8 cellular contexts compared by ENCODE assay signal in the genomic region with DNA sequence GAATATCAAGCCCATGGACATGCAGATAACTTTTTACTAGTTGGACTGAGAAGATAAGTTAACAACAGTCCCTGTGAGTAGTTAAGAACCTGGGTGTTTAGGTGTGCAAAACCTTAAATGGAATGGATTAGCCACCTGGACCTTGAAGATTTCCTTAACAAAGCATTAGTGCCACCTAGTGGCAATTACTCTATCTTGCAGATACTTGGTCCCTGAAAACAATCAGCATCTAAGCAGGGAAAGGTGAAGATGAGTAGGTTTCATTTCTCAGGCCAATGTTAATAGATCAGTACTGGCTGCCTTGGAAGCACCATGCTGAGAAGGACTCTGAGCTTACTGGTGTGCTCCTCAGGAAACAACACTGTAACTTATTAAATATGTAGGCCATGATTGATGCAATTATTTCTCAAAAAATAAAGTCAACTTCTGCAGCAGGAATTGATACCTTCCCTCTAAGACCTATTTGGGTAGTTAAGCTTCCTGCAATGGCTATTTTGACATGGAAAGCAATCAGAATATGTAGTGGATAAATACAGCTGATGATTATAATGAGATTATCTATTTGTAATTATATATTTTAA.
A peak's percentile ranks its signal among the peaks of the same experiment; 100 is the strongest.
DNase-seq lines count a peak whose midpoint lies in the region; ATAC-seq and TF ChIP-seq lines count a peak whose summit lies in the region.

No MANE protein-coding gene starts in this region.

- peak; percentile 82 for TF ChIP-seq RAD21 in HCT116 (IDR thresholded peaks at IDR 0.05; ENCODE audit: low read depth)

- H3K27me3 ChIP-seq in GM06990 (replicated peaks; ENCODE audit: control insufficient read depth, insufficient read depth, low read length) (no peaks in the 10 kb centered on the region), HCT116 (ENCODE audit: insufficient read depth, low read length) (no peaks in the 10 kb centered on the region), ovary (no peaks in the 10 kb centered on the region)

- DNase-seq in AG04449 (ENCODE audit: low read depth, low spot score) = no peak
- DNase-seq in GM06990 (ENCODE audit: extremely low read depth, insufficient read length) = peak; percentile 10
- peak; percentile 56 for DNase-seq in HCT116 (ENCODE audit: low read depth, low spot score)
- DNase-seq in M059J (ENCODE audit: low read depth) = peak; percentile 52
- DNase-seq in SK-N-DZ (ENCODE audit: low spot score) = peak; percentile 67
- peak; percentile 65 to 79 for DNase-seq in erythroblast (lab: John Stamatoyannopoulos, UW)
- no peak for DNase-seq in natural killer cell treated with Interleukin-12 subunit alpha and Interleukin-12 subunit beta and Interleukin-15 and Interleukin-18, amount 100 ng/mL, for 72 hours (ENCODE audit: low spot score)
- no peak for DNase-seq in ovary

- H3K4me1 Mint-ChIP-seq in natural killer cell treated with Interleukin-12 subunit alpha and Interleukin-12 subunit beta and Interleukin-15 and Interleukin-18, amount 100 ng/mL, for 72 hours (ENCODE audit: low read depth in 2 of 2) = no peaks in the 10 kb centered on the region

- no peaks in the 10 kb centered on the region for H4K20me1 ChIP-seq in HCT116 (ENCODE audit: insufficient read depth)

- no peak overlapping the region for H3K4me3 ChIP-seq in AG04449 (ENCODE audit: low read depth, low read length)
- no peak overlapping the region for H3K4me3 ChIP-seq in GM06990 (replicated peaks; ENCODE audit: low read depth, low read length)
- H3K4me3 ChIP-seq in HCT116 (replicated peaks in 1 of 2; ENCODE audit: low read depth in 1 of 2, low read length in 2 of 2) = no peak overlapping the region
- H3K4me3 ChIP-seq in ovary = no peak overlapping the region

- TF ChIP-seq CTCF in AG04449 (IDR thresholded peaks at IDR 0.05; ENCODE audit: insufficient read depth, low read length, missing control alignments) (peak; percentile 65), GM06990 (IDR thresholded peaks at IDR 0.05; ENCODE audit: insufficient read depth, low read length, poor library complexity, severe bottlenecking) (peak; percentile 63), HCT116 (IDR thresholded peaks at IDR 0.05 in 2 of 3, conservative IDR thresholded peaks at IDR 0.05 in 1 of 3; ENCODE audit: borderline replicate concordance in 1 of 3, insufficient read depth in 1 of 3, low read depth in 2 of 3, low read length in 2 of 3) (peak; percentile 66 to 83 (median 74); a peak in 5 of 6 replicates), ovary (IDR thresholded peaks at IDR 0.05) (peak in 1 of 3 donors; percentile 6)

- no peak overlapping the region for H3K4me2 ChIP-seq in HCT116 (ENCODE audit: low read length)

- no peak overlapping the region for H3K27ac Mint-ChIP-seq in natural killer cell treated with Interleukin-12 subunit alpha and Interleukin-12 subunit beta and Interleukin-15 and Interleukin-18, amount 100 ng/mL, for 72 hours

- no peak overlapping the region for H2AFZ ChIP-seq in HCT116 (ENCODE audit: low read depth, low read length, poor library complexity, severe bottlenecking)

- H3K9ac ChIP-seq in HCT116 (ENCODE audit: low read length) = no peak overlapping the region

- H3K79me2 ChIP-seq in HCT116 (ENCODE audit: insufficient read depth, low read length) = no peaks in the 10 kb centered on the region

- H3K36me3 Mint-ChIP-seq in natural killer cell treated with Interleukin-12 subunit alpha and Interleukin-12 subunit beta and Interleukin-15 and Interleukin-18, amount 100 ng/mL, for 72 hours = no peaks in the 10 kb centered on the region

- no TSS peak for BruUV-seq in HCT116 (replicated peaks; lab: Mats Ljungman, UMichigan)

- intact Hi-C loops in HCT116 (cut with micrococcal nuclease) (loop anchor here (1.0 to 2.0 kb wide), 3 partner anchors 106 to 812 kb away; no protein-coding TSS in a partner anchor), ovary (cut with DNase I) (no loop called here)

- H3K27ac ChIP-seq in HCT116 (ENCODE audit: low read depth, low read length) (no peak overlapping the region), ovary (no peak overlapping the region)

- H3K9me3 ChIP-seq in HCT116 (ENCODE audit: control insufficient read depth in 1 of 2, insufficient read depth in 1 of 2, low read depth in 1 of 2, low read length in 2 of 2) (no peaks in the 10 kb centered on the region), ovary (no peaks in the 10 kb centered on the region)

- no peaks in the 10 kb centered on the region for H3K4me1 ChIP-seq in HCT116 (ENCODE audit: control insufficient read depth in 1 of 2, insufficient read depth in 2 of 2, low read length in 2 of 2)
- H3K4me1 ChIP-seq in ovary (ENCODE audit: insufficient read depth) = no peaks in the 10 kb centered on the region

- RAD21 ChIA-PET in HCT116 (lab: Charles Lee; ENCODE audit: low non-redundant PET in 1 of 2, low total read pairs in 2 of 2, uncharacterized antibody in 2 of 2, unreplicated experiment in 2 of 2) = no interaction called here

- H3K9me2 ChIP-seq in HCT116 (ENCODE audit: insufficient read depth) = no peaks in the 10 kb centered on the region

- H3K9me3 Mint-ChIP-seq in natural killer cell treated with Interleukin-12 subunit alpha and Interleukin-12 subunit beta and Interleukin-15 and Interleukin-18, amount 100 ng/mL, for 72 hours = no peaks in the 10 kb centered on the region

- POLR2A ChIA-PET in AG04449 (lab: Yijun Ruan, JAX) (no interaction called here), HCT116 (lab: Charles Lee) (no interaction called here)

- H3K36me3 ChIP-seq in GM06990 (ENCODE audit: control insufficient read depth, insufficient read depth, low read length) (no peaks in the 10 kb centered on the region), HCT116 (ENCODE audit: control insufficient read depth in 1 of 2, insufficient read depth in 2 of 2, low read length in 2 of 2) (no peaks in the 10 kb centered on the region), ovary (no peaks in the 10 kb centered on the region)

- no peak overlapping the region for H3K4me3 Mint-ChIP-seq in natural killer cell treated with Interleukin-12 subunit alpha and Interleukin-12 subunit beta and Interleukin-15 and Interleukin-18, amount 100 ng/mL, for 72 hours

- no peak for TF ChIP-seq EP300 in ovary (IDR thresholded peaks at IDR 0.05)

- TF ChIP-seq POLR2A in HCT116 (IDR thresholded peaks at IDR 0.05; ENCODE audit: borderline replicate concordance, extremely low read depth, insufficient read depth, insufficient read length) = no peak
- TF ChIP-seq POLR2A in erythroblast (IDR thresholded peaks at IDR 0.05; ENCODE audit: low read length) = no peak
- TF ChIP-seq POLR2A in ovary (IDR thresholded peaks at IDR 0.05) = no peak

- H3K27me3 Mint-ChIP-seq in natural killer cell treated with Interleukin-12 subunit alpha and Interleukin-12 subunit beta and Interleukin-15 and Interleukin-18, amount 100 ng/mL, for 72 hours = no peaks in the 10 kb centered on the region

- CTCF ChIA-PET in AG04449 (lab: Yijun Ruan, JAX) = interaction anchor here (0.7 to 4.1 kb wide), 42 partner anchors 8 to 812 kb away, joined by 3 to 57 read pairs (median 4); no protein-coding TSS in a partner anchor
- CTCF ChIA-PET in HCT116 (lab: Charles Lee) = interaction anchor here (1.4 to 1.8 kb wide), 3 partner anchors 106 to 429 kb away, joined by 4 to 11 read pairs (median 6); no protein-coding TSS in a partner anchor

- peak; percentile 84 for ATAC-seq in HCT116
- ATAC-seq in natural killer cell treated with Interleukin-12 subunit alpha and Interleukin-12 subunit beta and Interleukin-15 and Interleukin-18, amount 100 ng/mL, for 72 hours = peak; percentile 53 to 66

TF ChIP-seq in HCT116, 20 proteins besides CTCF, POLR2A, EP300 and RAD21:
- TF ChIP-seq, protein P1, sequence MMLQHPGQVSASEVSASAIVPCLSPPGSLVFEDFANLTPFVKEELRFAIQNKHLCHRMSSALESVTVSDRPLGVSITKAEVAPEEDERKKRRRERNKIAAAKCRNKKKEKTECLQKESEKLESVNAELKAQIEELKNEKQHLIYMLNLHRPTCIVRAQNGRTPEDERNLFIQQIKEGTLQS (IDR thresholded peaks at IDR 0.05) = no peak
- TF ChIP-seq FOSL1 (IDR thresholded peaks at IDR 0.05; ENCODE audit: low read depth) = no peak
- TF ChIP-seq SRF (IDR thresholded peaks at IDR 0.05; ENCODE audit: low read depth) = 0 out of 2 replicates have a peak, but pooled peaks have one; percentile 31
- TF ChIP-seq SP1 (IDR thresholded peaks at IDR 0.05; ENCODE audit: low read depth) = no peak
TF ChIP-seq in HCT116: peak in this region for 1.

Comparison
In these comparisons a context has a peak if more than half of its experiments do, and no peak if none do; other contexts are left out.
1. DNase-seq: peak in GM06990 (single experiment), HCT116 (single experiment), M059J (single experiment), SK-N-DZ (single experiment) and erythroblast (2 of 2); none in AG04449 (single experiment), natural killer cell treated with Interleukin-12 subunit alpha and Interleukin-12 subunit beta and Interleukin-15 and Interleukin-18, amount 100 ng/mL, for 72 hours (single experiment) and ovary (0 of 5).